In genomic region chr10:98638920-98639319, GRCh38 we compare ENCODE assay signal across 1 cellular context.
TF ChIP-seq lines count a peak whose summit lies in the region.

No MANE protein-coding gene starts in this region.

TF ChIP-seq in GM23338, 12 proteins besides CTCF, POLR2A, EP300 and RAD21 (continued from another document):
- TF ChIP-seq, protein P1, sequence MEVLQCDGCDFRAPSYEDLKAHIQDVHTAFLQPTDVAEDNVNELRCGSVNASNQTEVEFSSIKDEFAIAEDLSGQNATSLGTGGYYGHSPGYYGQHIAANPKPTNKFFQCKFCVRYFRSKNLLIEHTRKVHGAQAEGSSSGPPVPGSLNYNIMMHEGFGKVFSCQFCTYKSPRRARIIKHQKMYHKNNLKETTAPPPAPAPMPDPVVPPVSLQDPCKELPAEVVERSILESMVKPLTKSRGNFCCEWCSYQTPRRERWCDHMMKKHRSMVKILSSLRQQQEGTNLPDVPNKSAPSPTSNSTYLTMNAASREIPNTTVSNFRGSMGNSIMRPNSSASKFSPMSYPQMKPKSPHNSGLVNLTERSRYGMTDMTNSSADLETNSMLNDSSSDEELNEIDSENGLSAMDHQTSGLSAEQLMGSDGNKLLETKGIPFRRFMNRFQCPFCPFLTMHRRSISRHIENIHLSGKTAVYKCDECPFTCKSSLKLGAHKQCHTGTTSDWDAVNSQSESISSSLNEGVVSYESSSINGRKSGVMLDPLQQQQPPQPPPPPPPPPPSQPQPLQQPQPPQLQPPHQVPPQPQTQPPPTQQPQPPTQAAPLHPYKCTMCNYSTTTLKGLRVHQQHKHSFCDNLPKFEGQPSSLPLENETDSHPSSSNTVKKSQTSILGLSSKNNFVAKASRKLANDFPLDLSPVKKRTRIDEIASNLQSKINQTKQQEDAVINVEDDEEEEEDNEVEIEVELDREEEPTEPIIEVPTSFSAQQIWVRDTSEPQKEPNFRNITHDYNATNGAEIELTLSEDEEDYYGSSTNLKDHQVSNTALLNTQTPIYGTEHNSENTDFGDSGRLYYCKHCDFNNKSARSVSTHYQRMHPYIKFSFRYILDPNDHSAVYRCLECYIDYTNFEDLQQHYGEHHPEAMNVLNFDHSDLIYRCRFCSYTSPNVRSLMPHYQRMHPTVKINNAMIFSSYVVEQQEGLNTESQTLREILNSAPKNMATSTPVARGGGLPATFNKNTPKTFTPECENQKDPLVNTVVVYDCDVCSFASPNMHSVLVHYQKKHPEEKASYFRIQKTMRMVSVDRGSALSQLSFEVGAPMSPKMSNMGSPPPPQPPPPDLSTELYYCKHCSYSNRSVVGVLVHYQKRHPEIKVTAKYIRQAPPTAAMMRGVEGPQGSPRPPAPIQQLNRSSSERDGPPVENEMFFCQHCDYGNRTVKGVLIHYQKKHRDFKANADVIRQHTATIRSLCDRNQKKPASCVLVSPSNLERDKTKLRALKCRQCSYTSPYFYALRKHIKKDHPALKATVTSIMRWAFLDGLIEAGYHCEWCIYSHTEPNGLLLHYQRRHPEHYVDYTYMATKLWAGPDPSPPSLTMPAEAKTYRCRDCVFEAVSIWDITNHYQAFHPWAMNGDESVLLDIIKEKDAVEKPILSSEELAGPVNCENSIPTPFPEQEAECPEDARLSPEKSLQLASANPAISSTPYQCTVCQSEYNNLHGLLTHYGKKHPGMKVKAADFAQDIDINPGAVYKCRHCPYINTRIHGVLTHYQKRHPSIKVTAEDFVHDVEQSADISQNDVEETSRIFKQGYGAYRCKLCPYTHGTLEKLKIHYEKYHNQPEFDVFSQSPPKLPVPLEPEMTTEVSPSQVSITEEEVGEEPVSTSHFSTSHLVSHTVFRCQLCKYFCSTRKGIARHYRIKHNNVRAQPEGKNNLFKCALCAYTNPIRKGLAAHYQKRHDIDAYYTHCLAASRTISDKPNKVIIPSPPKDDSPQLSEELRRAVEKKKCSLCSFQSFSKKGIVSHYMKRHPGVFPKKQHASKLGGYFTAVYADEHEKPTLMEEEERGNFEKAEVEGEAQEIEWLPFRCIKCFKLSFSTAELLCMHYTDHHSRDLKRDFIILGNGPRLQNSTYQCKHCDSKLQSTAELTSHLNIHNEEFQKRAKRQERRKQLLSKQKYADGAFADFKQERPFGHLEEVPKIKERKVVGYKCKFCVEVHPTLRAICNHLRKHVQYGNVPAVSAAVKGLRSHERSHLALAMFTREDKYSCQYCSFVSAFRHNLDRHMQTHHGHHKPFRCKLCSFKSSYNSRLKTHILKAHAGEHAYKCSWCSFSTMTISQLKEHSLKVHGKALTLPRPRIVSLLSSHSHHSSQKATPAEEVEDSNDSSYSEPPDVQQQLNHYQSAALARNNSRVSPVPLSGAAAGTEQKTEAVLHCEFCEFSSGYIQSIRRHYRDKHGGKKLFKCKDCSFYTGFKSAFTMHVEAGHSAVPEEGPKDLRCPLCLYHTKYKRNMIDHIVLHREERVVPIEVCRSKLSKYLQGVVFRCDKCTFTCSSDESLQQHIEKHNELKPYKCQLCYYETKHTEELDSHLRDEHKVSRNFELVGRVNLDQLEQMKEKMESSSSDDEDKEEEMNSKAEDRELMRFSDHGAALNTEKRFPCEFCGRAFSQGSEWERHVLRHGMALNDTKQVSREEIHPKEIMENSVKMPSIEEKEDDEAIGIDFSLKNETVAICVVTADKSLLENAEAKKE (CRISPR knock-in tag; IDR thresholded peaks at IDR 0.05): no peak
- no peak for TF ChIP-seq ZNF331 (CRISPR knock-in tag; IDR thresholded peaks at IDR 0.05; ENCODE audit: low read depth)
- TF ChIP-seq EZH2phosphoT487 (IDR thresholded peaks at IDR 0.05; ENCODE audit: unreplicated experiment): no peak
TF ChIP-seq in GM23338: peak in this region for 0.
